ENCODE assay signal across 8 cellular contexts in genomic region chr5:143016777-143017374, GRCh38.
DNase-seq lines count a peak whose midpoint lies in the region; ATAC-seq and TF ChIP-seq lines count a peak whose summit lies in the region.

No MANE protein-coding gene starts in this region.

- no peaks in the 10 kb centered on the region for H3K27me3 ChIP-seq in sigmoid colon

- intact Hi-C loops in sigmoid colon (cut with DNase I), result no loop called here

- no peaks in the 10 kb centered on the region for H3K9me3 ChIP-seq in sigmoid colon

- 55 to 77% methylated on average over 5 of the region's 5 CpGs for WGBS in sigmoid colon, 2 donors

- no peak for TF ChIP-seq EP300 in sigmoid colon (IDR thresholded peaks at IDR 0.05)

- H3K4me3 ChIP-seq in epithelial cell of esophagus (ENCODE audit: low read length), result no peak overlapping the region
- no peak overlapping the region for H3K4me3 ChIP-seq in sigmoid colon

- no peaks in the 10 kb centered on the region for H3K36me3 ChIP-seq in sigmoid colon

- DNase-seq in EH (ENCODE audit: low read depth) (peak; percentile 60), Kasumi-1 (lab: John Stamatoyannopoulos, UW) (peak; percentile 65 to 67), T-helper 22 cell (ENCODE audit: low read depth) (peak; percentile 10), epithelial cell of esophagus (ENCODE audit: low read depth) (peak; percentile 74), sigmoid colon (no peak), GOT3 (lab: John Stamatoyannopoulos, UW) (no peak), ecto neural progenitor cell (ENCODE audit: low spot score) (no peak)

- H3K4me1 ChIP-seq in sigmoid colon, result no peaks in the 10 kb centered on the region

- TF ChIP-seq CTCF in epithelial cell of esophagus (IDR thresholded peaks at IDR 0.05; ENCODE audit: insufficient read depth, low read depth, low read length, missing control alignments) (peak; percentile 68), sigmoid colon (IDR thresholded peaks at IDR 0.05) (peak in 3 of 4 experiments; percentile 34 to 43 (median 42))

- no peak overlapping the region for H3K27ac ChIP-seq in sigmoid colon

- TF ChIP-seq POLR2A in sigmoid colon (IDR thresholded peaks at IDR 0.05), result no peak

- ATAC-seq in GM19467 (IDR thresholded peaks at IDR 0.05; ENCODE audit: unreplicated experiment), result no peak

Comparison
In these comparisons a context has a peak if more than half of its experiments do, and no peak if none do; other contexts are left out.
1. DNase-seq: peak in EH (single experiment), Kasumi-1 (2 of 2), T-helper 22 cell (single experiment) and epithelial cell of esophagus (single experiment); none in sigmoid colon (single experiment), GOT3 (single experiment) and ecto neural progenitor cell (single experiment).